13 cellular contexts compared by ENCODE assay signal in genomic region chr7:3238525-3239210, GRCh38.
"Had no signal": no experiment of that assay in that cellular context is flagged by ENCODE, and none has a peak within 500 bp of the region (broad histone marks: within the 10 kb centered on the region; RNA-seq: fewer than 3 reads in every experiment).

No MANE protein-coding gene starts in this region.

- H3K4me1 Mint-ChIP-seq: stimulated activated memory B cell treated with anti-CD40 and anti-IgM and Interleukin-4, amounts not matched to agents 10 μg/mL and 1 μg/mL and 100 μg/mL, for 72 hours had no signal

- H3K4me3 ChIP-seq: coronary artery, psoas muscle, spleen, transverse colon had no signal

- H3K27ac Mint-ChIP-seq: activated CD8-positive, alpha-beta T cell treated with anti-CD3 and anti-CD28 coated beads, Interleukin-2, amount 10 ng/mL, durations not matched to agents 7 days and 5 days; activated naive CD4-positive, alpha-beta T cell treated with anti-CD3 and anti-CD28 coated beads for 36 hours; natural killer cell treated with Interleukin-12 subunit alpha and Interleukin-12 subunit beta and Interleukin-15 and Interleukin-18, amount 100 ng/mL, for 72 hours; stimulated activated memory B cell treated with anti-CD40 and anti-IgM and Interleukin-4, amounts not matched to agents 10 μg/mL and 1 μg/mL and 100 μg/mL, for 72 hours had no signal

- ATAC-seq: activated CD8-positive, alpha-beta T cell treated with anti-CD3 and anti-CD28 coated beads, Interleukin-2, amount 10 ng/mL, durations not matched to agents 7 days and 5 days; left colon; natural killer cell treated with Interleukin-12 subunit alpha and Interleukin-12 subunit beta and Interleukin-15 and Interleukin-18, amount 100 ng/mL, for 72 hours; psoas muscle; sciatic nerve; stimulated activated memory B cell treated with anti-CD40 and anti-IgM and Interleukin-4, amounts not matched to agents 10 μg/mL and 1 μg/mL and 100 μg/mL, for 72 hours had no signal

- H3K4me3 Mint-ChIP-seq: activated CD8-positive, alpha-beta T cell treated with anti-CD3 and anti-CD28 coated beads, Interleukin-2, amount 10 ng/mL, durations not matched to agents 7 days and 5 days; activated naive CD4-positive, alpha-beta T cell treated with anti-CD3 and anti-CD28 coated beads for 36 hours; natural killer cell treated with Interleukin-12 subunit alpha and Interleukin-12 subunit beta and Interleukin-15 and Interleukin-18, amount 100 ng/mL, for 72 hours; stimulated activated memory B cell treated with anti-CD40 and anti-IgM and Interleukin-4, amounts not matched to agents 10 μg/mL and 1 μg/mL and 100 μg/mL, for 72 hours had no signal

- H3K36me3 ChIP-seq: spleen, transverse colon had no signal

- H3K27ac ChIP-seq: coronary artery, psoas muscle, spleen, transverse colon had no signal

- DNase-seq: activated CD8-positive, alpha-beta T cell treated with anti-CD3 and anti-CD28 coated beads, Interleukin-2, amount 10 ng/mL, durations not matched to agents 7 days and 5 days; activated naive CD4-positive, alpha-beta T cell treated with anti-CD3 and anti-CD28 coated beads for 36 hours; effector CD8-positive, alpha-beta T cell; left colon; occipital lobe; psoas muscle; spleen; stimulated activated CD4-positive, alpha-beta T cell treated with anti-CD3 and anti-CD28 coated beads, Interleukin-1b, Interleukin-23, amount 100 ng/mL, for 48 hours; transverse colon had no signal
